21 cellular contexts compared by ENCODE assay signal in genomic region chr16:54822502-54823291, GRCh38.
DNase-seq lines count a peak whose midpoint lies in the region; ATAC-seq, FAIRE-seq and TF ChIP-seq lines count a peak whose summit lies in the region.
"Had no signal": no experiment of that assay in that cellular context is flagged by ENCODE, and none has a peak within 500 bp of the region (broad histone marks: within the 10 kb centered on the region; RNA-seq: fewer than 3 reads in every experiment).

No MANE protein-coding gene starts in this region.

- H3K4me2 ChIP-seq in hepatocyte, result no peak overlapping the region

- H3K4me3 ChIP-seq in bronchial epithelial cell (ENCODE audit: low read depth, low read length), result no peak overlapping the region
- H3K4me3 ChIP-seq in epithelial cell of esophagus (ENCODE audit: low read length), result no peak overlapping the region
- H3K4me3 ChIP-seq in hepatocyte, result no peak overlapping the region
- H3K4me3 ChIP-seq: GM23248, HAP-1 had no signal

- H3K27ac Mint-ChIP-seq in mesothelial cell of epicardium, result peak overlapping the region; percentile 78
- H3K27ac Mint-ChIP-seq: CD4-positive, CD25-positive, alpha-beta regulatory T cell; CD8-positive, alpha-beta memory T cell had no signal

- DNase-seq in bronchial epithelial cell (ENCODE audit: low read depth), result peak; percentile 88
- peak; percentile 87 for DNase-seq in epithelial cell of esophagus (ENCODE audit: low read depth)
- DNase-seq in hepatocyte (ENCODE audit: low spot score), result no peak
- no peak for DNase-seq in mesothelial cell of epicardium (ENCODE audit: low spot score in 2 of 2, unreplicated experiment in 2 of 2)
- DNase-seq in activated T-cell treated with anti-CD3 and anti-CD28 coated beads for 4 hours, result no peak
- DNase-seq in NOMO-1 (lab: John Stamatoyannopoulos, UW; ENCODE audit: unreplicated experiment in 2 of 2), result no peak
- DNase-seq: ACHN; BE2C; C1 segment of cervical spinal cord; CD4-positive, CD25-positive, alpha-beta regulatory T cell; CD8-positive, alpha-beta memory T cell; COR-L47; DMS 273 treated with DMSO at 0.1 percent for 48 hours; GM23248; IMR-90 had no signal

- peaks cover 3% of the 10 kb centered on the region for H3K27me3 Mint-ChIP-seq in mesothelial cell of epicardium (ENCODE audit: low read depth)

- H3K36me3 ChIP-seq in bronchial epithelial cell (ENCODE audit: control insufficient read depth, insufficient read depth, low read length) (no peaks in the 10 kb centered on the region), hepatocyte (replicated peaks; ENCODE audit: insufficient read depth, low read depth) (no peaks in the 10 kb centered on the region)
- H3K36me3 ChIP-seq: BE2C, HAP-1 had no signal

- no peak for FAIRE-seq in bronchial epithelial cell (lab: Jason Lieb, UNC)
- FAIRE-seq: G401.6, GM12891, GM19239, HTR-8/SVneo had no signal

- no peak for TF ChIP-seq CTCF in bronchial epithelial cell (IDR thresholded peaks at IDR 0.05; ENCODE audit: insufficient read depth, low read length, severe bottlenecking)
- no peak for TF ChIP-seq CTCF in epithelial cell of esophagus (IDR thresholded peaks at IDR 0.05; ENCODE audit: insufficient read depth, low read depth, low read length, missing control alignments)
- TF ChIP-seq CTCF in hepatocyte (IDR thresholded peaks at IDR 0.05; ENCODE audit: poor library complexity), result no peak
- no peak for TF ChIP-seq CTCF in mesothelial cell of epicardium (IDR thresholded peaks at IDR 0.05; ENCODE audit: unreplicated experiment)

- H3K27ac ChIP-seq in hepatocyte, result peak overlapping the region; percentile 23
- H3K27ac ChIP-seq: GM23248 had no signal

- H3K4me3 Mint-ChIP-seq in mesothelial cell of epicardium, result no peak overlapping the region
- H3K4me3 Mint-ChIP-seq: CD4-positive, CD25-positive, alpha-beta regulatory T cell; CD8-positive, alpha-beta memory T cell had no signal

- H3K9me3 Mint-ChIP-seq in mesothelial cell of epicardium, result peaks cover 21% of the 10 kb centered on the region

- no peak for ATAC-seq in HG03571 (IDR thresholded peaks at IDR 0.05; ENCODE audit: unreplicated experiment)

- 77% methylated on average over 9 of the region's 9 CpGs for WGBS in hepatocyte (ENCODE audit: low lambda C conversion rate, missing lambda C conversion rate)

- peaks cover 6% of the 10 kb centered on the region for H3K36me3 Mint-ChIP-seq in mesothelial cell of epicardium
- H3K36me3 Mint-ChIP-seq: CD4-positive, CD25-positive, alpha-beta regulatory T cell; CD8-positive, alpha-beta memory T cell had no signal

- H3K27me3 ChIP-seq in bronchial epithelial cell (ENCODE audit: control insufficient read depth, insufficient read depth, low read length) (no peaks in the 10 kb centered on the region), hepatocyte (no peaks in the 10 kb centered on the region)

- no peaks in the 10 kb centered on the region for H3K79me2 ChIP-seq in hepatocyte

- H3K9me3 ChIP-seq in hepatocyte (ENCODE audit: low read depth), result no peaks in the 10 kb centered on the region
- H3K9me3 ChIP-seq: BE2C, HAP-1 had no signal

- H4K20me1 ChIP-seq in hepatocyte (ENCODE audit: insufficient read depth, poor library complexity, severe bottlenecking), result no peaks in the 10 kb centered on the region

- H3K9me2 ChIP-seq in hepatocyte (replicated peaks; ENCODE audit: insufficient read depth), result no peaks in the 10 kb centered on the region

- no peak overlapping the region for H2AFZ ChIP-seq in hepatocyte
- H2AFZ ChIP-seq: GM23248 had no signal

- peaks cover 31% of the 10 kb centered on the region for H3K4me1 Mint-ChIP-seq in mesothelial cell of epicardium
- H3K4me1 Mint-ChIP-seq: CD4-positive, CD25-positive, alpha-beta regulatory T cell; CD8-positive, alpha-beta memory T cell had no signal

- no peaks in the 10 kb centered on the region for H3K4me1 ChIP-seq in hepatocyte (ENCODE audit: insufficient read depth)
- H3K4me1 ChIP-seq: BE2C, HAP-1 had no signal

Comparison
In these comparisons a context has a peak if more than half of its experiments do, and no peak if none do; other contexts are left out.
1. DNase-seq: peak in bronchial epithelial cell (single experiment) and epithelial cell of esophagus (single experiment); none in hepatocyte (single experiment), mesothelial cell of epicardium (0 of 2), activated T-cell treated with anti-CD3 and anti-CD28 coated beads for 4 hours (single experiment) and NOMO-1 (0 of 2).